ENCODE assay signal across 38 cellular contexts in the genomic region with DNA sequence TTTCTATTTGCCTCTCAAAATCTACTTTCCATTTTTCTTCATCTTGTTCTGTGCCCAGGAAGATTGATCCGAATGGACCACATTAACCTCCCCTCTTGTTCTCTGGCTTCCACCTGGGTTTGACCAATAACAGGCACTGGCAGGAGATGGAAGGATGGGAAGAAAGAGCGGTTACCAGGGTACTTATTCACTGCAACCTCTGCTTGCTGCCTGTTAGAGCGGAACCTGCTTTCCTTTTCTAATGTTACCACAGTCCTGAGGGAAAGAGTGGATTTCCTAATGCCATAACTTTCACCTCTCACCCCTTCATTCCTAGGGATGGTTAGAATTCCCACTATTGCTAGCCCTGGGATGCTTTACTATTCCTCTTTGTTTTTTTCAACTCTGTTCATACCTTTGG.
"Had no signal": no experiment of that assay in that cellular context is flagged by ENCODE, and none has a peak within 500 bp of the region (broad histone marks: within the 10 kb centered on the region; RNA-seq: fewer than 3 reads in every experiment).

No MANE protein-coding gene starts in this region.

- H3K4me1 ChIP-seq: adrenal gland, ascending aorta, breast epithelium, esophagus muscularis mucosa, gastrocnemius medialis had no signal

- H3K27ac Mint-ChIP-seq: activated CD4-positive, alpha-beta memory T cell treated with anti-CD3 and anti-CD28 coated beads for 36 hours; activated CD4-positive, alpha-beta T cell treated with anti-CD3 and anti-CD28 coated beads for 36 hours; activated CD4-positive, alpha-beta T cell treated with anti-CD3 and anti-CD28 coated beads, Interleukin-2, amount 10 ng/mL, durations not matched to agents 24 days and 14 days; activated CD8-positive, alpha-beta memory T cell treated with anti-CD3 and anti-CD28 coated beads, Interleukin-2, amount 10 ng/mL, durations not matched to agents 7 days and 5 days; activated CD8-positive, alpha-beta T cell treated with anti-CD3 and anti-CD28 coated beads, Interleukin-2, amount 10 ng/mL, durations not matched to agents 7 days and 5 days; activated naive CD4-positive, alpha-beta T cell treated with anti-CD3 and anti-CD28 coated beads for 36 hours; activated naive CD4-positive, alpha-beta T cell treated with anti-CD3 and anti-CD28 coated beads, Interleukin-2, amount 50 U/mL, for 24 hours; activated naive CD8-positive, alpha-beta T cell treated with anti-CD3 and anti-CD28 coated beads for 36 hours; activated naive CD8-positive, alpha-beta T cell treated with anti-CD3 and anti-CD28 coated beads, Interleukin-2, amount 50 U/mL, for 24 hours; activated T-helper 1 cell treated with anti-CD3 and anti-CD28 coated beads, Interleukin-12 subunit alpha, Interleukin-12 subunit beta, Interleukin-2, Interleukin-4 antibody, amounts not matched to agents 30 ng/mL and 10 ng/mL and 1 ng/mL, durations not matched to agents 14 hours and 24 hours and 36 hours; activated T-helper 2 cell treated with anti-CD3 and anti-CD28 coated beads, Interferon-gamma antibody, Interleukin-2, Interleukin-4, amounts not matched to agents 10 μg/mL and 5 μg/mL and 100 μg/mL, durations not matched to agents 14 hours and 24 hours and 36 hours; dendritic cell treated with granulocyte-macrophage colony-stimulating factor and Interleukin-4, amounts not matched to agents 40 ng/mL and 50 ng/mL, for 4 days; effector memory CD8-positive, alpha-beta T cell; T-helper 17 cell; T-helper 2 cell treated with Interferon-gamma antibody and Interleukin-4, amounts not matched to agents 5 μg/mL and 100 μg/mL, for 36 hours had no signal

- ATAC-seq: activated CD4-positive, alpha-beta T cell treated with anti-CD3 and anti-CD28 coated beads for 36 hours; activated CD8-positive, alpha-beta memory T cell treated with anti-CD3 and anti-CD28 coated beads, Interleukin-2, amount 10 ng/mL, durations not matched to agents 7 days and 5 days; activated CD8-positive, alpha-beta T cell treated with anti-CD3 and anti-CD28 coated beads, Interleukin-2, amount 10 ng/mL, durations not matched to agents 7 days and 5 days; activated naive CD8-positive, alpha-beta T cell treated with anti-CD3 and anti-CD28 coated beads, Interleukin-2, amount 50 U/mL, for 24 hours; effector memory CD8-positive, alpha-beta T cell; foreskin keratinocyte; gastrocnemius medialis; T-helper 17 cell had no signal

- H3K9me3 Mint-ChIP-seq: activated CD4-positive, alpha-beta memory T cell treated with anti-CD3 and anti-CD28 coated beads for 36 hours; activated CD4-positive, alpha-beta T cell treated with anti-CD3 and anti-CD28 coated beads, Interleukin-2, amount 10 ng/mL, durations not matched to agents 24 days and 14 days; activated naive CD4-positive, alpha-beta T cell treated with anti-CD3 and anti-CD28 coated beads for 36 hours; activated naive CD4-positive, alpha-beta T cell treated with anti-CD3 and anti-CD28 coated beads, Interleukin-2, amount 50 U/mL, for 24 hours; activated naive CD8-positive, alpha-beta T cell treated with anti-CD3 and anti-CD28 coated beads for 36 hours; activated naive CD8-positive, alpha-beta T cell treated with anti-CD3 and anti-CD28 coated beads, Interleukin-2, amount 50 U/mL, for 24 hours; activated T-helper 1 cell treated with anti-CD3 and anti-CD28 coated beads, Interleukin-12 subunit alpha, Interleukin-12 subunit beta, Interleukin-2, Interleukin-4 antibody, amounts not matched to agents 30 ng/mL and 10 ng/mL and 1 ng/mL, durations not matched to agents 14 hours and 24 hours and 36 hours; activated T-helper 2 cell treated with anti-CD3 and anti-CD28 coated beads, Interferon-gamma antibody, Interleukin-2, Interleukin-4, amounts not matched to agents 10 μg/mL and 5 μg/mL and 100 μg/mL, durations not matched to agents 14 hours and 24 hours and 36 hours; brain; dendritic cell treated with granulocyte-macrophage colony-stimulating factor and Interleukin-4, amounts not matched to agents 40 ng/mL and 50 ng/mL, for 4 days; effector memory CD8-positive, alpha-beta T cell; T-helper 2 cell treated with Interferon-gamma antibody and Interleukin-4, amounts not matched to agents 5 μg/mL and 100 μg/mL, for 36 hours had no signal

- DNase-seq: activated CD4-positive, alpha-beta memory T cell treated with anti-CD3 and anti-CD28 coated beads for 36 hours; activated CD4-positive, alpha-beta T cell treated with anti-CD3 and anti-CD28 coated beads for 36 hours; activated CD4-positive, alpha-beta T cell treated with anti-CD3 and anti-CD28 coated beads, Interleukin-2, amount 10 ng/mL, durations not matched to agents 24 days and 14 days; activated CD4-positive, CD25-positive, alpha-beta regulatory T cell; activated CD4-positive, CD25-positive, alpha-beta regulatory T cell treated with anti-CD3 and anti-CD28 coated beads, Interleukin-2, amount 50 U/mL, for 72 hours; activated CD8-positive, alpha-beta memory T cell treated with anti-CD3 and anti-CD28 coated beads, Interleukin-2, amount 10 ng/mL, durations not matched to agents 7 days and 5 days; activated CD8-positive, alpha-beta memory T cell treated with anti-CD3 and anti-CD28 coated beads, Interleukin-2, amount 50 U/mL, for 4 hours; activated CD8-positive, alpha-beta T cell treated with anti-CD3 and anti-CD28 coated beads, Interleukin-2, amount 10 ng/mL, durations not matched to agents 7 days and 5 days; activated effector memory CD4-positive, alpha-beta T cell treated with anti-CD3 and anti-CD28 coated beads, Interleukin-2, amount 50 U/mL, for 16 hours; activated naive CD4-positive, alpha-beta T cell treated with anti-CD3 and anti-CD28 coated beads for 36 hours; activated naive CD8-positive, alpha-beta T cell treated with anti-CD3 and anti-CD28 coated beads for 36 hours; activated naive CD8-positive, alpha-beta T cell treated with anti-CD3 and anti-CD28 coated beads, Interleukin-2, amount 50 U/mL, for 24 hours; activated T-cell treated with anti-CD3 and anti-CD28 coated beads, Interleukin-2, amount 50 U/mL, for 1 hour; activated T-cell treated with anti-CD3 and anti-CD28 coated beads, Interleukin-2, amount 50 U/mL, for 48 hours; adrenal gland; central memory CD4-positive, alpha-beta T cell; cerebellar nuclear complex; effector CD4-positive, alpha-beta T cell; effector memory CD8-positive, alpha-beta T cell; erythroblast; foreskin keratinocyte; gastrocnemius medialis; glutamatergic neuron; T-helper 1 cell; T-helper 17 cell; T1000; WERI-Rb-1 had no signal

- H3K36me3 ChIP-seq: adrenal gland, breast epithelium, WERI-Rb-1 had no signal

- H3K27ac ChIP-seq: adrenal gland, ascending aorta, breast epithelium, cardiac muscle cell, coronary artery, esophagus muscularis mucosa, foreskin keratinocyte, gastrocnemius medialis, WERI-Rb-1 had no signal

- H3K27me3 ChIP-seq: adrenal gland, ascending aorta, breast epithelium, cardiac muscle cell, esophagus muscularis mucosa, foreskin keratinocyte, gastrocnemius medialis had no signal

- H3K27me3 Mint-ChIP-seq: activated CD4-positive, alpha-beta memory T cell treated with anti-CD3 and anti-CD28 coated beads for 36 hours; activated CD4-positive, alpha-beta T cell treated with anti-CD3 and anti-CD28 coated beads for 36 hours; activated CD4-positive, alpha-beta T cell treated with anti-CD3 and anti-CD28 coated beads, Interleukin-2, amount 10 ng/mL, durations not matched to agents 24 days and 14 days; activated CD8-positive, alpha-beta memory T cell treated with anti-CD3 and anti-CD28 coated beads, Interleukin-2, amount 10 ng/mL, durations not matched to agents 7 days and 5 days; activated naive CD4-positive, alpha-beta T cell treated with anti-CD3 and anti-CD28 coated beads, Interleukin-2, amount 50 U/mL, for 24 hours; activated naive CD8-positive, alpha-beta T cell treated with anti-CD3 and anti-CD28 coated beads for 36 hours; activated naive CD8-positive, alpha-beta T cell treated with anti-CD3 and anti-CD28 coated beads, Interleukin-2, amount 50 U/mL, for 24 hours; brain; dendritic cell treated with granulocyte-macrophage colony-stimulating factor and Interleukin-4, amounts not matched to agents 40 ng/mL and 50 ng/mL, for 4 days; effector memory CD8-positive, alpha-beta T cell; T-helper 17 cell had no signal

- H3K4me3 Mint-ChIP-seq: activated CD4-positive, alpha-beta memory T cell treated with anti-CD3 and anti-CD28 coated beads for 36 hours; activated CD4-positive, alpha-beta T cell treated with anti-CD3 and anti-CD28 coated beads for 36 hours; activated CD4-positive, alpha-beta T cell treated with anti-CD3 and anti-CD28 coated beads, Interleukin-2, amount 10 ng/mL, durations not matched to agents 24 days and 14 days; activated CD8-positive, alpha-beta memory T cell treated with anti-CD3 and anti-CD28 coated beads, Interleukin-2, amount 10 ng/mL, durations not matched to agents 7 days and 5 days; activated CD8-positive, alpha-beta T cell treated with anti-CD3 and anti-CD28 coated beads, Interleukin-2, amount 10 ng/mL, durations not matched to agents 7 days and 5 days; activated naive CD4-positive, alpha-beta T cell treated with anti-CD3 and anti-CD28 coated beads for 36 hours; activated naive CD4-positive, alpha-beta T cell treated with anti-CD3 and anti-CD28 coated beads, Interleukin-2, amount 50 U/mL, for 24 hours; activated naive CD8-positive, alpha-beta T cell treated with anti-CD3 and anti-CD28 coated beads for 36 hours; activated naive CD8-positive, alpha-beta T cell treated with anti-CD3 and anti-CD28 coated beads, Interleukin-2, amount 50 U/mL, for 24 hours; activated T-helper 1 cell treated with anti-CD3 and anti-CD28 coated beads, Interleukin-12 subunit alpha, Interleukin-12 subunit beta, Interleukin-2, Interleukin-4 antibody, amounts not matched to agents 30 ng/mL and 10 ng/mL and 1 ng/mL, durations not matched to agents 14 hours and 24 hours and 36 hours; brain; dendritic cell treated with granulocyte-macrophage colony-stimulating factor and Interleukin-4, amounts not matched to agents 40 ng/mL and 50 ng/mL, for 4 days; effector memory CD8-positive, alpha-beta T cell; T-helper 17 cell; T-helper 2 cell treated with Interferon-gamma antibody and Interleukin-4, amounts not matched to agents 5 μg/mL and 100 μg/mL, for 36 hours had no signal

- H3K4me3 ChIP-seq: adrenal gland, ascending aorta, breast epithelium, cardiac muscle cell, coronary artery, esophagus muscularis mucosa, gastrocnemius medialis had no signal

- H3K4me1 Mint-ChIP-seq: activated CD4-positive, alpha-beta T cell treated with anti-CD3 and anti-CD28 coated beads for 36 hours; activated CD4-positive, alpha-beta T cell treated with anti-CD3 and anti-CD28 coated beads, Interleukin-2, amount 10 ng/mL, durations not matched to agents 24 days and 14 days; activated CD8-positive, alpha-beta memory T cell treated with anti-CD3 and anti-CD28 coated beads, Interleukin-2, amount 10 ng/mL, durations not matched to agents 7 days and 5 days; activated naive CD4-positive, alpha-beta T cell treated with anti-CD3 and anti-CD28 coated beads, Interleukin-2, amount 50 U/mL, for 24 hours; activated naive CD8-positive, alpha-beta T cell treated with anti-CD3 and anti-CD28 coated beads for 36 hours; activated naive CD8-positive, alpha-beta T cell treated with anti-CD3 and anti-CD28 coated beads, Interleukin-2, amount 50 U/mL, for 24 hours; brain had no signal

- H3K9me3 ChIP-seq: adrenal gland, ascending aorta, breast epithelium, esophagus muscularis mucosa, gastrocnemius medialis had no signal
